9 cellular contexts compared by ENCODE assay signal in genomic region chr11:7251836-7252682, GRCh38. TPM values are rescaled to one million over a fixed set of nuclear protein-coding genes. Genes with fewer than 3 reads are reported as not detected.
A peak's percentile ranks its signal among the peaks of the same experiment; 100 is the strongest.
DNase-seq lines count a peak whose midpoint lies in the region; ATAC-seq and TF ChIP-seq lines count a peak whose summit lies in the region.
"Had no signal": no experiment of that assay in that cellular context is flagged by ENCODE, and none has a peak within 500 bp of the region (broad histone marks: within the 10 kb centered on the region; RNA-seq: fewer than 3 reads in every experiment).

Gene SYT9 (plus strand): TSS chr11:7251904. CDS start chr11:7252187, 283 bp downstream.

- H3K27me3 ChIP-seq in body of pancreas: no peaks in the 10 kb centered on the region
- H3K27me3 ChIP-seq in gastrocnemius medialis: peaks cover 0 to 9% (median 0%) of the 10 kb centered on the region in 3 donors

- DNase-seq in AG09309 (ENCODE audit: low read depth) (no peak), NCI-H2196 (lab: John Stamatoyannopoulos, UW; ENCODE audit: unreplicated experiment) (peak; percentile 64), body of pancreas (peak; percentile 65 to 78 (median 67)), gastrocnemius medialis (no peak), HFFc6 (no peak), SHP77 treated with DMSO at 0.1 percent for 48 hours (lab: John Stamatoyannopoulos, UW) (no peak)
- DNase-seq: natural killer cell had no signal

- H3K27ac ChIP-seq in body of pancreas: peak within 1 kb of the TSS in 2 of 4 donors; percentile 18 to 35
- H3K27ac ChIP-seq in gastrocnemius medialis: peak within 1 kb of the TSS in 1 of 4 donors; percentile 22

- in situ Hi-C loops in gastrocnemius medialis (cut with MboI; ENCODE audit: low sequenced_read_pairs in 4 of 4): no loop called here

- TF ChIP-seq POLR2A in body of pancreas (IDR thresholded peaks at IDR 0.05) (peak in 2 of 3 donors; percentile 17 to 26), gastrocnemius medialis (IDR thresholded peaks at IDR 0.05) (no peak)

- H3K4me1 ChIP-seq in body of pancreas: peaks cover 10% of the 10 kb centered on the region
- H3K4me1 ChIP-seq in gastrocnemius medialis: peaks cover 8 to 13% of the 10 kb centered on the region in 2 donors

- no peaks in the 10 kb centered on the region for H3K36me3 Mint-ChIP-seq in HFFc6 (ENCODE audit: low read depth)
- H3K36me3 Mint-ChIP-seq: natural killer cell had no signal

- intact Hi-C loops in body of pancreas (cut with DNase I) (no loop called here), gastrocnemius medialis (cut with DNase I; ENCODE audit: low total_unique reads) (no loop called here)

- peaks cover 4% of the 10 kb centered on the region; the same call in 1 of the 2 replicates for H3K27me3 Mint-ChIP-seq in HFFc6 (ENCODE audit: insufficient read depth)

- no peak within 1 kb of the TSS for H3K4me3 Mint-ChIP-seq in HFFc6
- H3K4me3 Mint-ChIP-seq: natural killer cell had no signal

- ATAC-seq in GM19324 (IDR thresholded peaks at IDR 0.05; ENCODE audit: low FRiP score, unreplicated experiment) (peak; percentile 81), body of pancreas (peak; percentile 87), gastrocnemius medialis (peak; percentile 47 to 70)

- WGBS in body of pancreas, 2 donors: 1% methylated on average over 70 of the region's 84 CpGs; no CpG with 5 or more reads in 1 of the 2 donors

- no peaks in the 10 kb centered on the region for H3K36me3 ChIP-seq in body of pancreas (replicated peaks in 1 of 2; ENCODE audit: insufficient read depth in 1 of 2, low read depth in 2 of 2)
- H3K36me3 ChIP-seq in gastrocnemius medialis: no peaks in the 10 kb centered on the region

- H3K4me3 ChIP-seq in AG09309 (ENCODE audit: control insufficient read depth, low read depth, low read length) (peak within 1 kb of the TSS; percentile 32), body of pancreas (peak within 1 kb of the TSS; percentile 31 to 43), iPS-18c (ENCODE audit: insufficient read depth, low read depth, low read length) (peak within 1 kb of the TSS; percentile 77), gastrocnemius medialis (peak within 1 kb of the TSS; percentile 53 to 61 (median 59))

- TF ChIP-seq CTCF in AG09309 (IDR thresholded peaks at IDR 0.05; ENCODE audit: control insufficient read depth, insufficient read depth, low read depth, low read length, missing control alignments): no peak
- TF ChIP-seq CTCF in body of pancreas (IDR thresholded peaks at IDR 0.05): peak in 1 of 7 experiments; percentile 8
- no peak for TF ChIP-seq CTCF in gastrocnemius medialis (IDR thresholded peaks at IDR 0.05 in 4 of 5, conservative IDR thresholded peaks at IDR 0.05 in 1 of 5)
- TF ChIP-seq CTCF in HFFc6 (IDR thresholded peaks at IDR 0.05): no peak

- H3K4me1 Mint-ChIP-seq in HFFc6 (ENCODE audit: low read depth): no peaks in the 10 kb centered on the region
- H3K4me1 Mint-ChIP-seq: natural killer cell had no signal

- peaks cover 10% of the 10 kb centered on the region; the same call in 1 of the 2 replicates for H3K9me3 Mint-ChIP-seq in HFFc6

- H3K27ac Mint-ChIP-seq in HFFc6: no peak within 1 kb of the TSS
- H3K27ac Mint-ChIP-seq: natural killer cell had no signal

- H3K9me3 ChIP-seq in body of pancreas (no peaks in the 10 kb centered on the region), iPS-18c (ENCODE audit: control insufficient read depth, insufficient read depth, low read length) (no peaks in the 10 kb centered on the region), gastrocnemius medialis (no peaks in the 10 kb centered on the region)

RNA-seq across cellular contexts. Expression of gene SYT9, which starts in this region (rescaled TPM):
- 1 to 10 TPM in 1 of 2 donors, not detected in 1; 1.0 TPM for total RNA-seq in body of pancreas
- under 1 TPM in 1 of 4 donors, not detected in 3; 0.09 TPM for total RNA-seq in gastrocnemius medialis
- not detected for total RNA-seq in HFFc6 (2021; fragmentation: NEBNext Ultra II Directional; extraction: Animal tissue kit (Norgen Biotek cat#: 25700))
- total RNA-seq: natural killer cell had no signal

Comparison
In these comparisons a context has a peak if more than half of its experiments do, and no peak if none do; other contexts are left out.
1. Peak in ATAC-seq and H3K4me3 ChIP-seq in gastrocnemius medialis; RNA of the gene not detected or under 1 TPM.
2. DNase-seq: peak in NCI-H2196 (single experiment) and body of pancreas (4 of 4); none in AG09309 (single experiment), gastrocnemius medialis (0 of 2), HFFc6 (single experiment) and SHP77 treated with DMSO at 0.1 percent for 48 hours (single experiment).
3. POLR2A ChIP-seq: peak in body of pancreas (2 of 3); none in gastrocnemius medialis (0 of 2).
4. Peak in every context shown above with its lines, with median percentiles within 50 percentile points of each other: H3K4me3 ChIP-seq and ATAC-seq.